Comparison of ENCODE assay signal across 8 cellular contexts in genomic region chr3:4305210-4305609, GRCh38. TPM values are rescaled to one million over a fixed set of nuclear protein-coding genes. Genes with fewer than 3 reads are reported as not detected.
DNase-seq lines count a peak whose midpoint lies in the region; TF ChIP-seq lines count a peak whose summit lies in the region.
"Not testable (repeated sequence)": the region's sequence is repeated elsewhere in the genome, so short reads cannot be mapped to it uniquely, and the experiment has no call there.

No MANE protein-coding gene starts in this region.

- not testable (repeated sequence) for H4K20me1 ChIP-seq in DOHH2 (ENCODE audit: control insufficient read depth, insufficient read depth, low read depth, low read length); hepatocyte (ENCODE audit: insufficient read depth, poor library complexity, severe bottlenecking)

- H3K4me3 ChIP-seq in DOHH2 (ENCODE audit: low read length): peak overlapping the region; percentile 100; the same call in 1 of the 2 replicates
- H3K4me3 ChIP-seq in breast epithelium: peak overlapping the region; percentile 68 to 84 (median 71)
- H3K4me3 ChIP-seq in hepatocyte: not testable (repeated sequence)
- H3K4me3 ChIP-seq in stomach: peak overlapping the region in 1 of 4 donors; percentile 56
- peak overlapping the region in 1 of 2 donors; percentile 77 for H3K4me3 ChIP-seq in uterus

- not testable (repeated sequence) for DNase-seq in T-helper 2 cell treated with Interferon-gamma antibody and Interleukin-4, amounts not matched to agents 5 μg/mL and 100 μg/mL, for 36 hours (ENCODE audit: low spot score); activated naive CD4-positive, alpha-beta T cell treated with anti-CD3 and anti-CD28 coated beads for 36 hours; breast epithelium (ENCODE audit: low spot score in 2 of 2); hepatocyte (ENCODE audit: low spot score); nephron progenitor cell; stomach; uterus

- TF ChIP-seq POLR2A in breast epithelium (IDR thresholded peaks at IDR 0.05); stomach (IDR thresholded peaks at IDR 0.05); uterus (IDR thresholded peaks at IDR 0.05): not testable (repeated sequence)

- H3K4me3 Mint-ChIP-seq in T-helper 2 cell treated with Interferon-gamma antibody and Interleukin-4, amounts not matched to agents 5 μg/mL and 100 μg/mL, for 36 hours: peak overlapping the region; percentile 49
- peak overlapping the region; percentile 20 for H3K4me3 Mint-ChIP-seq in activated naive CD4-positive, alpha-beta T cell treated with anti-CD3 and anti-CD28 coated beads for 36 hours
- H3K4me3 Mint-ChIP-seq in nephron progenitor cell: peak overlapping the region; percentile 93

- H3K4me2 ChIP-seq in DOHH2 (ENCODE audit: low read length) (peak overlapping the region; percentile 98), hepatocyte (peak overlapping the region; percentile 90)

- not testable (repeated sequence) for H3K27me3 ChIP-seq in DOHH2 (ENCODE audit: control insufficient read depth, low read length); breast epithelium; hepatocyte; stomach; uterus

- not testable (repeated sequence) for H2AFZ ChIP-seq in hepatocyte

- not testable (repeated sequence) for H3F3A ChIP-seq in DOHH2 (ENCODE audit: control insufficient read depth, insufficient read depth)

- 59% methylated on average over 7 of the region's 7 CpGs for WGBS in hepatocyte (ENCODE audit: low lambda C conversion rate, missing lambda C conversion rate)
- 73 to 91% (median 75%) methylated on average over 7 of the region's 7 CpGs for WGBS in stomach, 5 donors

- H3K4me1 Mint-ChIP-seq in T-helper 2 cell treated with Interferon-gamma antibody and Interleukin-4, amounts not matched to agents 5 μg/mL and 100 μg/mL, for 36 hours (ENCODE audit: low read depth): peaks cover 18% of the 10 kb centered on the region
- peaks cover 25% of the 10 kb centered on the region for H3K4me1 Mint-ChIP-seq in activated naive CD4-positive, alpha-beta T cell treated with anti-CD3 and anti-CD28 coated beads for 36 hours (ENCODE audit: low read depth)
- H3K4me1 Mint-ChIP-seq in nephron progenitor cell: peaks cover 41% of the 10 kb centered on the region

- not testable (repeated sequence) for H3K27ac ChIP-seq in DOHH2 (ENCODE audit: low read depth, low read length); hepatocyte
- H3K27ac ChIP-seq in breast epithelium (peak overlapping the region; percentile 95 to 97), stomach (peak overlapping the region in 3 of 5 donors; percentile 15 to 98 (median 44)), uterus (peak overlapping the region; percentile 95 to 98)

- not testable (repeated sequence) for H3K9me3 Mint-ChIP-seq in T-helper 2 cell treated with Interferon-gamma antibody and Interleukin-4, amounts not matched to agents 5 μg/mL and 100 μg/mL, for 36 hours; activated naive CD4-positive, alpha-beta T cell treated with anti-CD3 and anti-CD28 coated beads for 36 hours
- peaks cover 52% of the 10 kb centered on the region for H3K9me3 Mint-ChIP-seq in nephron progenitor cell

- not testable (repeated sequence) for TF ChIP-seq CTCF in DOHH2 (IDR thresholded peaks at IDR 0.05; ENCODE audit: low read depth, low read length, poor library complexity, severe bottlenecking); breast epithelium (IDR thresholded peaks at IDR 0.05); hepatocyte (IDR thresholded peaks at IDR 0.05; ENCODE audit: poor library complexity); nephron progenitor cell (IDR thresholded peaks at IDR 0.05); stomach (IDR thresholded peaks at IDR 0.05); uterus (IDR thresholded peaks at IDR 0.05)

- H3K9me3 ChIP-seq in DOHH2 (ENCODE audit: control insufficient read depth, insufficient read depth, low read length); breast epithelium; hepatocyte (ENCODE audit: low read depth); stomach; uterus: not testable (repeated sequence)

- not testable (repeated sequence) for H3K27me3 Mint-ChIP-seq in T-helper 2 cell treated with Interferon-gamma antibody and Interleukin-4, amounts not matched to agents 5 μg/mL and 100 μg/mL, for 36 hours (ENCODE audit: low read depth); activated naive CD4-positive, alpha-beta T cell treated with anti-CD3 and anti-CD28 coated beads for 36 hours (ENCODE audit: low read depth); nephron progenitor cell (ENCODE audit: low read depth, poor library complexity)

- H3K36me3 ChIP-seq in DOHH2 (ENCODE audit: control insufficient read depth, low read length): peaks cover 22% of the 10 kb centered on the region
- not testable (repeated sequence) for H3K36me3 ChIP-seq in breast epithelium; hepatocyte (replicated peaks; ENCODE audit: insufficient read depth, low read depth); stomach; uterus

- not testable (repeated sequence) for TF ChIP-seq EP300 in stomach (IDR thresholded peaks at IDR 0.05)

- H3K36me3 Mint-ChIP-seq in T-helper 2 cell treated with Interferon-gamma antibody and Interleukin-4, amounts not matched to agents 5 μg/mL and 100 μg/mL, for 36 hours (ENCODE audit: low read depth): not testable (repeated sequence)
- H3K36me3 Mint-ChIP-seq in activated naive CD4-positive, alpha-beta T cell treated with anti-CD3 and anti-CD28 coated beads for 36 hours (ENCODE audit: low read depth): peaks cover 11% of the 10 kb centered on the region
- peaks cover 74% of the 10 kb centered on the region for H3K36me3 Mint-ChIP-seq in nephron progenitor cell (ENCODE audit: low read depth)

- peaks cover 43% of the 10 kb centered on the region for H3K79me2 ChIP-seq in DOHH2 (ENCODE audit: control insufficient read depth, low read length)
- peaks cover 50% of the 10 kb centered on the region for H3K79me2 ChIP-seq in hepatocyte

- CTCF ChIA-PET in activated naive CD4-positive, alpha-beta T cell treated with anti-CD3 and anti-CD28 coated beads for 36 hours (lab: Charles Lee): interaction anchor here (1.1 kb wide), 1 partner anchor 333 kb away, joined by 3 read pairs; no protein-coding TSS in a partner anchor

- H3K27ac Mint-ChIP-seq in T-helper 2 cell treated with Interferon-gamma antibody and Interleukin-4, amounts not matched to agents 5 μg/mL and 100 μg/mL, for 36 hours; activated naive CD4-positive, alpha-beta T cell treated with anti-CD3 and anti-CD28 coated beads for 36 hours; nephron progenitor cell: not testable (repeated sequence)

- H3K4me1 ChIP-seq in DOHH2 (ENCODE audit: control insufficient read depth, low read length): peaks cover 21% of the 10 kb centered on the region
- H3K4me1 ChIP-seq in breast epithelium: not testable (repeated sequence)
- H3K4me1 ChIP-seq in hepatocyte (ENCODE audit: insufficient read depth): peaks cover 21% of the 10 kb centered on the region
- peaks cover 13 to 58% (median 33%) of the 10 kb centered on the region in 4 donors for H3K4me1 ChIP-seq in stomach
- peaks cover 11 to 12% of the 10 kb centered on the region in 2 donors for H3K4me1 ChIP-seq in uterus

- H3K9me2 ChIP-seq in DOHH2 (replicated peaks; ENCODE audit: control insufficient read depth, low read length); hepatocyte (replicated peaks; ENCODE audit: insufficient read depth): not testable (repeated sequence)

- intact Hi-C loops in activated naive CD4-positive, alpha-beta T cell treated with anti-CD3 and anti-CD28 coated beads for 36 hours (cut with micrococcal nuclease); breast epithelium (cut with DNase I; ENCODE audit: low total_unique reads); stomach (cut with DNase I; ENCODE audit: low total_unique reads); uterus (cut with DNase I; ENCODE audit: low total_unique reads): not testable (repeated sequence)

RNA-seq across cellular contexts. Expression of gene SETMAR, which starts 2.0 kb away (rescaled TPM):
- 10 to 100 TPM; 11.6 to 12.6 TPM for total RNA-seq in activated naive CD4-positive, alpha-beta T cell treated with anti-CD3 and anti-CD28 coated beads for 36 hours
- 10 to 100 TPM; 35.1 to 58.7 (median 46.7) TPM for total RNA-seq in breast epithelium
- 15.4 and 23.4 TPM in 2 replicates for total RNA-seq in hepatocyte
- 13.5 and 16.5 TPM in 2 replicates for polyA plus RNA-seq in hepatocyte
- 10 to 100 TPM in 3 of 5 donors, 1 to 10 TPM in 2; 3.1 to 28.0 (median 10.5) TPM for total RNA-seq in stomach
- 10 to 100 TPM; 11.5 to 15.7 (median 14.9) TPM for polyA plus RNA-seq in stomach
- total RNA-seq in uterus: 10 to 100 TPM; 32.3 to 37.6 (median 36.2) TPM

Comparison
In these comparisons a context has a peak if more than half of its experiments do, and no peak if none do; other contexts are left out.
1. H3K4me3 Mint-ChIP-seq: peak in every context shown above with its lines; median percentile 93 in nephron progenitor cell; 49 in T-helper 2 cell treated with Interferon-gamma antibody and Interleukin-4, amounts not matched to agents 5 μg/mL and 100 μg/mL, for 36 hours; 20 in activated naive CD4-positive, alpha-beta T cell treated with anti-CD3 and anti-CD28 coated beads for 36 hours.